In genomic region chr2:20642026-20642971, GRCh38 we compare ENCODE assay signal across 8 cellular contexts. TPM values are rescaled to one million over a fixed set of nuclear protein-coding genes. Genes with fewer than 3 reads are reported as not detected.
DNase-seq lines count a peak whose midpoint lies in the region; ATAC-seq and TF ChIP-seq lines count a peak whose summit lies in the region.

No MANE protein-coding gene starts in this region.

- H3K4me2 ChIP-seq in DND-41 (ENCODE audit: insufficient read depth, low read length) (no peak overlapping the region), trophoblast cell (ENCODE audit: low read length) (no peak overlapping the region)

- peak overlapping the region; percentile 63 for H3K18ac ChIP-seq in trophoblast cell (ENCODE audit: low read length)

- WGBS in gastroesophageal sphincter (ENCODE audit: low coverage in 1 of 2), 2 donors, result 45 to 54% methylated on average over 3 to 4 of the region's 26 CpGs
- no CpG with 5 or more reads among the region's 26 CpGs for WGBS in trophoblast cell (ENCODE audit: extremely low coverage, insufficient coverage, insufficient read length)

- no peak overlapping the region for H4K91ac ChIP-seq in trophoblast cell (ENCODE audit: low read depth, low read length)

- H2BK5ac ChIP-seq in trophoblast cell (ENCODE audit: low read depth, low read length, poor library complexity), result no peak overlapping the region

- no peak overlapping the region for H4K8ac ChIP-seq in trophoblast cell (ENCODE audit: low read depth, low read length)

- H2AK5ac ChIP-seq in trophoblast cell (ENCODE audit: low read length), result no peak overlapping the region

- H3K4me1 ChIP-seq in DND-41 (ENCODE audit: insufficient read depth, low read length), result no peaks in the 10 kb centered on the region
- H3K4me1 ChIP-seq in gastroesophageal sphincter, result peaks cover 0 to 74% (median 25%) of the 10 kb centered on the region in 3 donors
- no peaks in the 10 kb centered on the region for H3K4me1 ChIP-seq in trophoblast cell (ENCODE audit: control insufficient read depth in 1 of 2, insufficient read depth in 2 of 2, low read length in 2 of 2)
- H3K4me1 ChIP-seq in upper lobe of right lung, result no peaks in the 10 kb centered on the region

- peak overlapping the region; percentile 6 for H4K12ac ChIP-seq in trophoblast cell (ENCODE audit: low read depth, low read length)

- no peak for TF ChIP-seq EP300 in gastroesophageal sphincter (IDR thresholded peaks at IDR 0.05)

- H3K36me3 ChIP-seq in DND-41 (ENCODE audit: insufficient read depth, low read length), result peaks cover 30% of the 10 kb centered on the region
- H3K36me3 ChIP-seq in gastroesophageal sphincter, result peaks cover 0 to 84% of the 10 kb centered on the region in 2 donors
- peaks cover 36 to 40% of the 10 kb centered on the region in 2 experiments for H3K36me3 ChIP-seq in trophoblast cell (ENCODE audit: control insufficient read depth in 1 of 2, insufficient read depth in 2 of 2, low read length in 2 of 2)
- H3K36me3 ChIP-seq in upper lobe of right lung, result peaks cover 72% of the 10 kb centered on the region

- H2BK120ac ChIP-seq in trophoblast cell (ENCODE audit: insufficient read depth, low read length, poor library complexity), result no peak overlapping the region

- no peak overlapping the region for H3K4me3 ChIP-seq in DND-41 (ENCODE audit: low read depth in 1 of 2, low read length in 2 of 2)
- peak overlapping the region in 1 of 2 donors; percentile 14 for H3K4me3 ChIP-seq in gastroesophageal sphincter
- H3K4me3 ChIP-seq in trophoblast cell (ENCODE audit: low read depth, low read length), result no peak overlapping the region
- no peak overlapping the region for H3K4me3 ChIP-seq in upper lobe of right lung

- H3K9me3 ChIP-seq in DND-41 (ENCODE audit: insufficient read depth, low read length, severe bottlenecking) (no peaks in the 10 kb centered on the region), gastroesophageal sphincter (no peaks in the 10 kb centered on the region), trophoblast cell (ENCODE audit: insufficient read depth, low read depth, low read length) (peaks cover 3% of the 10 kb centered on the region), upper lobe of right lung (no peaks in the 10 kb centered on the region)

- TF ChIP-seq CTCF in DND-41 (IDR thresholded peaks at IDR 0.05; ENCODE audit: borderline replicate concordance, extremely low read depth, low read length, poor library complexity, severe bottlenecking), result peak; percentile 84
- TF ChIP-seq CTCF in gastroesophageal sphincter (IDR thresholded peaks at IDR 0.05), result peak in 2 of 4 experiments; percentile 97 to 98
- TF ChIP-seq CTCF in upper lobe of right lung (IDR thresholded peaks at IDR 0.05), result peak; percentile 89

- TF ChIP-seq POLR2A in gastroesophageal sphincter (IDR thresholded peaks at IDR 0.05), result peak in 1 of 2 donors; percentile 5

- H4K20me1 ChIP-seq in DND-41 (ENCODE audit: insufficient read depth, low read length), result peaks cover 11% of the 10 kb centered on the region

- no peak overlapping the region for H3K14ac ChIP-seq in trophoblast cell (ENCODE audit: low read length)

- no peak overlapping the region for H2AFZ ChIP-seq in DND-41 (ENCODE audit: low read depth, low read length)
- no peak overlapping the region for H2AFZ ChIP-seq in trophoblast cell (ENCODE audit: insufficient read depth, low read length, poor library complexity)

- H3K23ac ChIP-seq in trophoblast cell (ENCODE audit: low read length), result no peak overlapping the region

- H3K79me2 ChIP-seq in DND-41 (ENCODE audit: insufficient read depth, low read length), result no peaks in the 10 kb centered on the region
- no peaks in the 10 kb centered on the region for H3K79me2 ChIP-seq in trophoblast cell (ENCODE audit: control insufficient read depth, insufficient read depth, low read length, poor library complexity)

- H3K4ac ChIP-seq in trophoblast cell (ENCODE audit: low read depth, low read length), result no peak overlapping the region

- H2BK12ac ChIP-seq in trophoblast cell (ENCODE audit: low read length), result no peak overlapping the region

- ATAC-seq in DND-41 (ENCODE audit: insufficient read depth, low read depth) (peak; percentile 99), GM21515 (IDR thresholded peaks at IDR 0.05; ENCODE audit: unreplicated experiment) (peak; percentile 97), gastroesophageal sphincter (peak; percentile 82), upper lobe of right lung (peak; percentile 91)

- DNase-seq in DND-41 (peak; percentile 68), HUDEP-2 (lab: John Stamatoyannopoulos, UW; ENCODE audit: unreplicated experiment in 76 of 76) (peak in 65 of 76 experiments; percentile 2 to 79 (median 46)), RPMI8226 (peak; percentile 83), activated gamma-delta T cell (lab: John Stamatoyannopoulos, UW) (peak; percentile 57), trophoblast cell (peak; percentile 63 to 79), upper lobe of right lung (peak; percentile 85)

- intact Hi-C loops in upper lobe of right lung (cut with DNase I), result no loop called here

- H3K9ac ChIP-seq in DND-41 (ENCODE audit: low read depth, low read length), result no peak overlapping the region
- H3K9ac ChIP-seq in trophoblast cell (ENCODE audit: low read length), result no peak overlapping the region

- H3K79me1 ChIP-seq in trophoblast cell (ENCODE audit: low read length), result no peaks in the 10 kb centered on the region

- H3K27me3 ChIP-seq in DND-41 (ENCODE audit: insufficient read depth, low read length, poor library complexity) (no peaks in the 10 kb centered on the region), gastroesophageal sphincter (no peaks in the 10 kb centered on the region), trophoblast cell (ENCODE audit: insufficient read depth, low read length) (no peaks in the 10 kb centered on the region), upper lobe of right lung (no peaks in the 10 kb centered on the region)

- H3K27ac ChIP-seq in DND-41 (ENCODE audit: low read length) (no peak overlapping the region), gastroesophageal sphincter (peak overlapping the region; percentile 87 to 99 (median 96)), trophoblast cell (ENCODE audit: low read depth, low read length) (no peak overlapping the region), upper lobe of right lung (no peak overlapping the region)

RNA-seq across cellular contexts. Expression of gene HS1BP3, which starts 8.6 kb away (rescaled TPM):
- total RNA-seq in gastroesophageal sphincter (10 to 100 TPM; 42.8 to 89.1 (median 61.4) TPM), upper lobe of right lung (35.8 TPM)
- polyA plus RNA-seq in trophoblast cell (2013), result 17.5 and 18.2 TPM in 2 replicates

RNA-seq across cellular contexts. Expression of gene GDF7, which starts 24.6 kb away (rescaled TPM):
- 10 to 100 TPM in 3 of 4 donors, 1 to 10 TPM in 1; 1.2 to 19.9 (median 15.3) TPM for total RNA-seq in gastroesophageal sphincter
- polyA plus RNA-seq in trophoblast cell (2013), result 0.14 and 0.17 TPM in 2 replicates
- 0.72 TPM for total RNA-seq in upper lobe of right lung

Comparison
In these comparisons a context has a peak if more than half of its experiments do, and no peak if none do; other contexts are left out.
1. H3K27ac ChIP-seq: peak in gastroesophageal sphincter (4 of 4); none in DND-41 (single experiment), trophoblast cell (single experiment) and upper lobe of right lung (single experiment).
2. Peak in every context shown above with its lines, with median percentiles within 50 percentile points of each other: ATAC-seq and DNase-seq.